9 cellular contexts compared by ENCODE assay signal in the genomic region with DNA sequence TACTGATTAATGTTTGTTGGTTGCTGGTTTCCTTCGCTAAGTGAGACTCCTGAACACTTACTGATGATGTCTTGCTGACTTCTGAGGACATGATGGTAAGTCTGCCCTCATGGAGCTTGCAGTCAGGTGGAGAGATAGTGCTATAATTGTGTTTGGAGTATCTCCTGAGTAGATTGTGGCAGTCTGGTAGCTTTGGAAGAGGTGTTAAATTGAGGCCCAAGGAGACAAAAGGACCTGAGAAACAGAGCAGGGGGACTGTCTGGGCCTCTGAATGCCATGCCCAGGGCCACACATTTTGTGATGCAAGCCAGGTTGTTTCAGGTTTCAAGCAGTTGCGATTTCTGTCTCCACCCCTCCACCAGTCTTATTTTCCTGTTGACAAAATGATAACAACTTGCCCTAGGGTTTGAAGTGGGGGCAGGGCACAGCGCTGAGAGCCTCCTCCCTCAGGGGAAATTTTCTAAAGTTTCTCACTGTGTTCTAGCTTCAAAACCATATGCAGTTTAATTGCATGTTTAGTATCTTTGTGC. TPM values are rescaled to one million over a fixed set of nuclear protein-coding genes. Genes with fewer than 3 reads are reported as not detected.
DNase-seq lines count a peak whose midpoint lies in the region; ATAC-seq and TF ChIP-seq lines count a peak whose summit lies in the region.
"Had no signal": no experiment of that assay in that cellular context is flagged by ENCODE, and none has a peak within 500 bp of the region (broad histone marks: within the 10 kb centered on the region; RNA-seq: fewer than 3 reads in every experiment).

No MANE protein-coding gene starts in this region.

- POLR2A ChIA-PET in activated B cell treated with CpG ODN at 0.5 μM for 24 hours (lab: Charles Lee), result interaction anchor here (0.8 to 36.9 kb wide), 15 partner anchors 12 to 222 kb away, joined by 3 to 1703 read pairs (median 4); partner anchors contain the start of genes AAGAB, IQCH and SMAD3

- ATAC-seq in activated B cell treated with CpG ODN at 0.5 μM for 24 hours (ENCODE audit: low read depth) (no peak), GM18861 (IDR thresholded peaks at IDR 0.05; ENCODE audit: unreplicated experiment) (no peak), HG03439 (IDR thresholded peaks at IDR 0.05; ENCODE audit: unreplicated experiment) (no peak)

- H3K9me3 Mint-ChIP-seq in activated B cell treated with CpG ODN at 0.5 μM for 24 hours (no peaks in the 10 kb centered on the region), endodermal cell (peaks cover 14% of the 10 kb centered on the region), H9 (no peaks in the 10 kb centered on the region), glutamatergic neuron (ENCODE audit: unreplicated experiment) (peaks cover 1% of the 10 kb centered on the region)

- no peak overlapping the region for H2BK15ac ChIP-seq in H9 (ENCODE audit: low read depth, low read length)

- H3K36me3 ChIP-seq in endodermal cell (ENCODE audit: control insufficient read depth, insufficient read depth, low read length), result peaks cover 19% of the 10 kb centered on the region

- H2BK12ac ChIP-seq in H9 (ENCODE audit: insufficient read length, low read depth, low read length), result no peak overlapping the region

- H3K23ac ChIP-seq in H9 (ENCODE audit: insufficient read length, low read depth, low read length), result no peak overlapping the region

- no peak overlapping the region for H3K18ac ChIP-seq in H9 (ENCODE audit: insufficient read length, low read depth, low read length)

- no peak overlapping the region for H2AFZ ChIP-seq in H9 (ENCODE audit: low read length)

- no peak overlapping the region for H3T11ph ChIP-seq in H9 (ENCODE audit: low read length)

- H2BK120ac ChIP-seq in H9 (ENCODE audit: low read depth, low read length, poor library complexity, severe bottlenecking), result no peak overlapping the region

- no peak overlapping the region for H4K91ac ChIP-seq in H9 (ENCODE audit: insufficient read length, low read depth, low read length)

- H3K9me3 ChIP-seq in endodermal cell (ENCODE audit: control insufficient read depth, low read length) (peaks cover 14% of the 10 kb centered on the region), H9 (ENCODE audit: control insufficient read depth, low read depth, low read length) (no peaks in the 10 kb centered on the region)

- H2BK5ac ChIP-seq in H9 (ENCODE audit: insufficient read length, low read length), result no peak overlapping the region

- no peaks in the 10 kb centered on the region; the same call in 1 of the 2 replicates for H3K79me2 ChIP-seq in H9 (ENCODE audit: insufficient read depth, low read length)

- H3K4me1 Mint-ChIP-seq in activated B cell treated with CpG ODN at 0.5 μM for 24 hours (peaks cover 99% of the 10 kb centered on the region), endodermal cell (peaks cover 56% of the 10 kb centered on the region), H9 (peaks cover 53 to 62% of the 10 kb centered on the region in 2 experiments), glutamatergic neuron (ENCODE audit: low read depth, unreplicated experiment) (peaks cover 6% of the 10 kb centered on the region)

- no peaks in the 10 kb centered on the region for H3K79me1 ChIP-seq in H9 (ENCODE audit: insufficient read depth, low read depth, low read length, poor library complexity, severe bottlenecking)

- H3K27ac ChIP-seq in HL-60 (replicated peaks), result peak overlapping the region; percentile 17; the same call in 1 of the 2 replicates
- no peak overlapping the region for H3K27ac ChIP-seq in endodermal cell (ENCODE audit: low read depth, low read length)
- H3K27ac ChIP-seq in H9 (ENCODE audit: insufficient read length, low read depth, low read length), result no peak overlapping the region

- H3K36me3 Mint-ChIP-seq in activated B cell treated with CpG ODN at 0.5 μM for 24 hours (ENCODE audit: low read depth) (peaks cover 27% of the 10 kb centered on the region), endodermal cell (ENCODE audit: low read depth) (no peaks in the 10 kb centered on the region), H9 (ENCODE audit: insufficient read depth in 1 of 3, low read depth in 3 of 3) (peaks cover 0 to 4% (median 2%) of the 10 kb centered on the region in 3 experiments; a peak in 4 of 7 replicates), glutamatergic neuron (ENCODE audit: unreplicated experiment) (no peaks in the 10 kb centered on the region)

- no peaks in the 10 kb centered on the region for H4K20me1 ChIP-seq in H9 (ENCODE audit: control insufficient read depth, insufficient read depth, insufficient read length)

- CTCF ChIA-PET in activated B cell treated with CpG ODN at 0.5 μM for 24 hours (lab: Charles Lee), result interaction anchor here (0.8 to 7.8 kb wide), 15 partner anchors 9 to 218 kb away, joined by 3 to 70 read pairs (median 7); partner anchors contain the start of gene SMAD3

- H3K4me3 ChIP-seq in HL-60 (replicated peaks; ENCODE audit: insufficient read depth, low read length) (no peak overlapping the region), endodermal cell (ENCODE audit: low read length) (peak overlapping the region; percentile 44)

- peaks cover 29% of the 10 kb centered on the region for H3K4me1 ChIP-seq in endodermal cell (ENCODE audit: control insufficient read depth, insufficient read depth, low read length)
- H3K4me1 ChIP-seq in H9 (ENCODE audit: insufficient read depth, low read length), result no peaks in the 10 kb centered on the region; the same call in 1 of the 2 replicates

- H3K4me2 ChIP-seq in H9 (ENCODE audit: insufficient read depth, insufficient read length, low read length), result no peak overlapping the region

- no peak for DNase-seq in HL-60 (ENCODE audit: low read depth in 1 of 2, low spot score in 1 of 2)
- no peak for DNase-seq in activated B cell treated with CpG ODN at 0.5 μM for 24 hours
- no peak for DNase-seq in endodermal cell
- peak; percentile 63 to 71 for DNase-seq in stimulated activated CD4-positive, alpha-beta T cell treated with anti-CD3 and anti-CD28 coated beads, Interleukin-2, amount 100 ng/mL, for 24 hours
- DNase-seq in H9, result no peak
- no peak for DNase-seq in glutamatergic neuron
- DNase-seq: kidney had no signal

- H3K27me3 ChIP-seq in HL-60 (ENCODE audit: insufficient read depth, poor library complexity, severe bottlenecking), result no peaks in the 10 kb centered on the region
- H3K27me3 ChIP-seq in endodermal cell (ENCODE audit: control insufficient read depth, insufficient read depth, low read length, poor library complexity, severe bottlenecking), result no peaks in the 10 kb centered on the region
- H3K27me3 ChIP-seq in H9 (ENCODE audit: insufficient read depth, low read length), result no peaks in the 10 kb centered on the region

- H4K8ac ChIP-seq in H9 (replicated peaks; ENCODE audit: insufficient read length, low read depth, low read length), result no peak overlapping the region

- intact Hi-C loops in activated B cell treated with CpG ODN at 0.5 μM for 24 hours (cut with micrococcal nuclease), result loop anchor here (5.0 to 10.0 kb wide), 4 partner anchors 50 to 463 kb away; partner anchors contain the start of gene MAP2K5

- H3K14ac ChIP-seq in H9 (ENCODE audit: insufficient read depth, low read length), result no peak overlapping the region

- H3K27me3 Mint-ChIP-seq in activated B cell treated with CpG ODN at 0.5 μM for 24 hours (no peaks in the 10 kb centered on the region), endodermal cell (ENCODE audit: insufficient read depth) (peaks cover 9% of the 10 kb centered on the region), H9 (ENCODE audit: low read depth) (no peaks in the 10 kb centered on the region), glutamatergic neuron (ENCODE audit: unreplicated experiment) (no peaks in the 10 kb centered on the region)

- no peak overlapping the region for H2BK20ac ChIP-seq in H9 (ENCODE audit: low read depth, low read length, poor library complexity, severe bottlenecking)

- H3K9ac ChIP-seq in endodermal cell (ENCODE audit: extremely low read depth, low read length, poor library complexity, severe bottlenecking) (no peak overlapping the region), H9 (ENCODE audit: extremely low read depth, insufficient read length, low read length) (no peak overlapping the region)

- WGBS in endodermal cell (ENCODE audit: insufficient coverage in 1 of 2, insufficient read length in 1 of 2), 2 experiments, result 70 to 86% methylated on average over 2 to 3 of the region's 3 CpGs
- WGBS in H9 (ENCODE audit: extremely low coverage, insufficient read length, low lambda C conversion rate), result no CpG with 5 or more reads among the region's 3 CpGs

- H2AK5ac ChIP-seq in H9 (ENCODE audit: insufficient read length, low read length), result no peak overlapping the region

- H4K5ac ChIP-seq in H9 (ENCODE audit: insufficient read length, low read depth, low read length), result no peak overlapping the region

- H3K4me3 Mint-ChIP-seq in activated B cell treated with CpG ODN at 0.5 μM for 24 hours, result peak overlapping the region; percentile 76
- peak overlapping the region; percentile 25 for H3K4me3 Mint-ChIP-seq in endodermal cell
- no peak overlapping the region for H3K4me3 Mint-ChIP-seq in H9
- H3K4me3 Mint-ChIP-seq in glutamatergic neuron (ENCODE audit: unreplicated experiment), result no peak overlapping the region

- TF ChIP-seq CTCF in HL-60 (IDR thresholded peaks at IDR 0.05; ENCODE audit: insufficient read depth, low read length) (no peak), activated B cell treated with CpG ODN at 0.5 μM for 24 hours (IDR thresholded peaks at IDR 0.05) (no peak), endodermal cell (conservative IDR thresholded peaks at IDR 0.05) (no peak), H9 (conservative IDR thresholded peaks at IDR 0.05) (no peak), glutamatergic neuron (IDR thresholded peaks at IDR 0.05; ENCODE audit: partially characterized antibody, unreplicated experiment) (no peak)

- H3K23me2 ChIP-seq in H9 (ENCODE audit: insufficient read length, low read depth, low read length, poor library complexity, severe bottlenecking), result no peaks in the 10 kb centered on the region

- H3K27ac Mint-ChIP-seq in activated B cell treated with CpG ODN at 0.5 μM for 24 hours, result peak overlapping the region; percentile 95
- peak overlapping the region; percentile 18 for H3K27ac Mint-ChIP-seq in endodermal cell
- H3K27ac Mint-ChIP-seq in H9, result no peak overlapping the region
- no peak overlapping the region for H3K27ac Mint-ChIP-seq in glutamatergic neuron (ENCODE audit: unreplicated experiment)

- H3K4ac ChIP-seq in H9 (ENCODE audit: low read depth, low read length), result no peak overlapping the region

- no peak overlapping the region for H3K56ac ChIP-seq in H9 (ENCODE audit: insufficient read length, low read depth, low read length)

RNA-seq across cellular contexts. Expression of gene SMAD3, which starts 16.7 kb away (rescaled TPM):
- total RNA-seq in activated B cell treated with CpG ODN at 0.5 μM for 24 hours (85.9 and 118 TPM in 2 replicates), endodermal cell (1 to 10 TPM; 7.8 to 9.6 TPM), H9 (2021) (25.9 and 26.7 TPM in 2 replicates), glutamatergic neuron (ENCODE audit: unreplicated experiment) (5.0 TPM)
- 36.7 TPM for polyA plus RNA-seq in endodermal cell (2013, experiment 1 of 2)
- 35.6 TPM for polyA plus RNA-seq in endodermal cell (2013, experiment 2 of 2)

Comparison
In these comparisons a context has a peak if more than half of its experiments do, and no peak if none do; other contexts are left out.
1. DNase-seq: peak in stimulated activated CD4-positive, alpha-beta T cell treated with anti-CD3 and anti-CD28 coated beads, Interleukin-2, amount 100 ng/mL, for 24 hours (2 of 2); none in HL-60 (0 of 2), activated B cell treated with CpG ODN at 0.5 μM for 24 hours (single experiment), endodermal cell (single experiment), H9 (single experiment) and glutamatergic neuron (single experiment).
2. H3K27ac Mint-ChIP-seq: peak in activated B cell treated with CpG ODN at 0.5 μM for 24 hours (single experiment) and endodermal cell (single experiment); none in H9 (0 of 3) and glutamatergic neuron (single experiment).
3. H3K4me3 Mint-ChIP-seq: peak in activated B cell treated with CpG ODN at 0.5 μM for 24 hours (single experiment) and endodermal cell (single experiment); none in H9 (0 of 2) and glutamatergic neuron (single experiment).